ENCODE assay signal across 1 cellular context in the genomic region with DNA sequence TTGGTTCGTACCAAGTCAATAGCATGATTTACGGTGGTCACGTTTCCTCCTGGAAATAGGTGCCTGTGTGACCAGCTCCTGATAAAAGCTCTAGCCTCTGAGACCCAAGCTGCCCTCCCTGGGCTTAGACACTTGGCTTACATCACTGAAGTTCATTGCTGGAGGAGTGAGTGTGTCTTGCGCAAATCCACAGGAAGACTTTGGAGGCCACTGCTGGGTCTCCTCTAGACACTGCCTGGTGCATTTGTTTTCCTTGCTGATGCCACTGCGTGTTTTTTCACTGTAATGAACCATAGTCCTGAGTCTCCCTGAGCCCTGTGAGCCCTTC.
TF ChIP-seq lines count a peak whose summit lies in the region.

No MANE protein-coding gene starts in this region.

TF ChIP-seq in liver, 16 proteins besides CTCF, POLR2A, EP300 and RAD21 (continued from another document):
- TF ChIP-seq, protein P1, sequence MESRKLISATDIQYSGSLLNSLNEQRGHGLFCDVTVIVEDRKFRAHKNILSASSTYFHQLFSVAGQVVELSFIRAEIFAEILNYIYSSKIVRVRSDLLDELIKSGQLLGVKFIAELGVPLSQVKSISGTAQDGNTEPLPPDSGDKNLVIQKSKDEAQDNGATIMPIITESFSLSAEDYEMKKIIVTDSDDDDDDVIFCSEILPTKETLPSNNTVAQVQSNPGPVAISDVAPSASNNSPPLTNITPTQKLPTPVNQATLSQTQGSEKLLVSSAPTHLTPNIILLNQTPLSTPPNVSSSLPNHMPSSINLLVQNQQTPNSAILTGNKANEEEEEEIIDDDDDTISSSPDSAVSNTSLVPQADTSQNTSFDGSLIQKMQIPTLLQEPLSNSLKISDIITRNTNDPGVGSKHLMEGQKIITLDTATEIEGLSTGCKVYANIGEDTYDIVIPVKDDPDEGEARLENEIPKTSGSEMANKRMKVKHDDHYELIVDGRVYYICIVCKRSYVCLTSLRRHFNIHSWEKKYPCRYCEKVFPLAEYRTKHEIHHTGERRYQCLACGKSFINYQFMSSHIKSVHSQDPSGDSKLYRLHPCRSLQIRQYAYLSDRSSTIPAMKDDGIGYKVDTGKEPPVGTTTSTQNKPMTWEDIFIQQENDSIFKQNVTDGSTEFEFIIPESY (IDR thresholded peaks at IDR 0.05), result no peak
- no peak for TF ChIP-seq FOXA2 (IDR thresholded peaks at IDR 0.05)
